In the genomic region with DNA sequence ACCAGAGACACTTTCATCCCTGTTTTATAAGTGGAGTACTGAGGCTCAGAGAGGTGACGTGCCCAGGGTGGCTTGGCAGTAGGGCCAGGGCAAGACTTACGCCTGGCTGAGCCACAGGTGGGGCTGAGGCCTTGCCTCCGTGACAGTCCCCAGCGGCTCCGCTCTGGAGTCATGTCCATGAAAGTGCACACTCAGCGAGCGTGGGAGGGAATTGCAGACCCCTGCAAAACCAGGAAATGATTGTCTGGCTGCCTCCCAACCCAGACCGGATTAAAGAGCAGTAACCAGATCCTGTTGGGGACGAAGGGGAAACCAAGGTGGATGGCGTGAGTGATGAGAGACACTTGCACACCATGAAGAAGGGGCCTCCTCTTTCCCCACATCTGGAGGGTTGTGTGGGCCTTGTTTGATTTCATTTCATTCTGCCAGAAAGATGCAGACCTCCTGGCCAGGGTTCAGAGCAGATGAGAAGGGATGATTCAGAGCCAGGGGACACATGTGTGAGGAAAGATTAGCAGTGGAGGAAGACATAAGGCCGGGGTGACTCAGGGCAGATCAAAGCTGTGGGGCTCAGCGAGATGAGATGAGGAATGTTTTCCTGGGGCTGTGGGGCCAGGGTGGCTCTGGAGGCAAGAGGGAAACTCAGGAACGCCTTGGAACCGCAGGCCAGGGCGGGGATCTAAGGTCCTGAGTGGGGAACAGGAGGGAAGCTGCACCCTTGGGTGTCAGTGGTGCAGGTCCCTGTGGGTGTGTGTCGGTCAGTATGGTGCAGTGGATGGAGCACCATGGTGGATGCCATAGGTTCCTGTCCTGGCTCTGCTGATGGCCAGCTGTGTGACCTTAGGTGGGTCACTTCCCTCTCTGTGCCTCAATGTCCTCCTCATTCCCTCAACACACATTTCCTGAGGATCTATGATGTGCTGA, we compare ENCODE assay signal across 9 cellular contexts. TPM values are rescaled to one million over a fixed set of nuclear protein-coding genes. Genes with fewer than 3 reads are reported as not detected.
DNase-seq lines count a peak whose midpoint lies in the region; TF ChIP-seq lines count a peak whose summit lies in the region.
"Had no signal": no experiment of that assay in that cellular context is flagged by ENCODE, and none has a peak within 500 bp of the region (broad histone marks: within the 10 kb centered on the region; RNA-seq: fewer than 3 reads in every experiment).

No MANE protein-coding gene starts in this region.

- TF ChIP-seq POLR2A in stomach (IDR thresholded peaks at IDR 0.05): no peak

- no peaks in the 10 kb centered on the region for H3K9me3 ChIP-seq in fibroblast of lung (ENCODE audit: control insufficient read depth, insufficient read depth, low read depth, low read length)
- no peaks in the 10 kb centered on the region for H3K9me3 ChIP-seq in stomach

- H3K4me3 ChIP-seq in fibroblast of lung (replicated peaks in 1 of 4; ENCODE audit: control extremely low read depth in 1 of 4, insufficient read depth in 1 of 4, low read depth in 3 of 4, low read length in 4 of 4): no peak overlapping the region
- no peak overlapping the region for H3K4me3 ChIP-seq in retinal pigment epithelial cell (ENCODE audit: low read length)
- no peak overlapping the region for H3K4me3 ChIP-seq in stomach

- peaks cover 32% of the 10 kb centered on the region for H3K4me1 ChIP-seq in fibroblast of lung (ENCODE audit: control insufficient read depth, extremely low read depth, insufficient read depth, low read length)
- no peaks in the 10 kb centered on the region for H3K4me1 ChIP-seq in stomach

- DNase-seq in GDM1 (lab: John Stamatoyannopoulos, UW): peak; percentile 76
- peak; percentile 100 for DNase-seq in RPMI7951 (ENCODE audit: low read depth)
- DNase-seq in fibroblast of lung (ENCODE audit: low read depth in 2 of 2): peak; percentile 85 to 93
- DNase-seq in retinal pigment epithelial cell (ENCODE audit: low read depth): peak; percentile 51
- no peak for DNase-seq in stomach
- DNase-seq in activated naive CD4-positive, alpha-beta T cell treated with anti-CD3 and anti-CD28 coated beads, Interleukin-2, amount 50 U/mL, for 16 hours: no peak
- DNase-seq in NCI-H1417 (lab: John Stamatoyannopoulos, UW): no peak
- no peak for DNase-seq in GM19240 (ENCODE audit: insufficient read length, low spot score)

- H4K20me1 ChIP-seq in fibroblast of lung (ENCODE audit: control insufficient read depth, extremely low read depth, insufficient read depth, low read length): no peaks in the 10 kb centered on the region

- H3K9ac ChIP-seq in fibroblast of lung (ENCODE audit: insufficient read depth, low read length): no peak overlapping the region

- H3K36me3 ChIP-seq in fibroblast of lung (ENCODE audit: control insufficient read depth, insufficient read depth, low read length) (no peaks in the 10 kb centered on the region), stomach (no peaks in the 10 kb centered on the region)

- H3K27ac ChIP-seq in fibroblast of lung (ENCODE audit: insufficient read depth, low read length): peak overlapping the region; percentile 70
- H3K27ac ChIP-seq in stomach: no peak overlapping the region
- H3K27ac ChIP-seq: VCaP had no signal

- no peaks in the 10 kb centered on the region for H3K79me2 ChIP-seq in fibroblast of lung (ENCODE audit: control insufficient read depth, insufficient read depth, low read length)

- no peak for TF ChIP-seq CTCF in fibroblast of lung (conservative IDR thresholded peaks at IDR 0.05 in 1 of 2, IDR thresholded peaks at IDR 0.05 in 1 of 2; ENCODE audit: low read depth in 1 of 2, low read length in 2 of 2)
- no peak for TF ChIP-seq CTCF in retinal pigment epithelial cell (conservative IDR thresholded peaks at IDR 0.05; ENCODE audit: low read depth, low read length)
- no peak for TF ChIP-seq CTCF in stomach (IDR thresholded peaks at IDR 0.05)

- no peak overlapping the region for H2AFZ ChIP-seq in fibroblast of lung (ENCODE audit: low read length)

- H3K27me3 ChIP-seq in fibroblast of lung (ENCODE audit: control insufficient read depth, insufficient read depth, low read length) (peaks cover 10% of the 10 kb centered on the region), stomach (no peaks in the 10 kb centered on the region)

- intact Hi-C loops in stomach (cut with DNase I; ENCODE audit: low total_unique reads): no loop called here

- WGBS in stomach, 5 donors: 60 to 69% (median 67%) methylated on average over 14 to 16 of the region's 16 CpGs

- TF ChIP-seq EP300 in stomach (IDR thresholded peaks at IDR 0.05): no peak

- peak overlapping the region; percentile 81 for H3K4me2 ChIP-seq in fibroblast of lung (ENCODE audit: extremely low read depth, insufficient read depth, low read length)

RNA-seq across cellular contexts. Expression of gene LRRC32, which starts 29.9 kb away (rescaled TPM):
- total RNA-seq in RPMI7951 (2014; rRNA removed; shearing (Covaris generic)): 13.4 and 13.6 TPM in 2 replicates
- total RNA-seq in fibroblast of lung: 15.4 and 19.2 TPM in 2 replicates
- 18.9 and 103 TPM in 2 replicates for polyA plus RNA-seq in fibroblast of lung
- 39.6 and 236 TPM in 2 replicates for polyA plus RNA-seq in fibroblast of lung (2012)
- 79.7 and 528 TPM in 2 replicates for polyA minus RNA-seq in fibroblast of lung (ENCODE audit: low replicate concordance)
- 100 to 1,000 TPM in 2 of 5 donors, 10 to 100 TPM in 3; 14.0 to 270 (median 24.3) TPM for total RNA-seq in stomach
- polyA plus RNA-seq in stomach: 10 to 100 TPM; 18.6 to 24.5 (median 23.5) TPM

Comparison
In these comparisons a context has a peak if more than half of its experiments do, and no peak if none do; other contexts are left out.
1. DNase-seq: peak in GDM1 (single experiment), RPMI7951 (single experiment), fibroblast of lung (2 of 2) and retinal pigment epithelial cell (single experiment); none in stomach (single experiment), activated naive CD4-positive, alpha-beta T cell treated with anti-CD3 and anti-CD28 coated beads, Interleukin-2, amount 50 U/mL, for 16 hours (single experiment), NCI-H1417 (0 of 3) and GM19240 (single experiment).